In the genomic region with DNA sequence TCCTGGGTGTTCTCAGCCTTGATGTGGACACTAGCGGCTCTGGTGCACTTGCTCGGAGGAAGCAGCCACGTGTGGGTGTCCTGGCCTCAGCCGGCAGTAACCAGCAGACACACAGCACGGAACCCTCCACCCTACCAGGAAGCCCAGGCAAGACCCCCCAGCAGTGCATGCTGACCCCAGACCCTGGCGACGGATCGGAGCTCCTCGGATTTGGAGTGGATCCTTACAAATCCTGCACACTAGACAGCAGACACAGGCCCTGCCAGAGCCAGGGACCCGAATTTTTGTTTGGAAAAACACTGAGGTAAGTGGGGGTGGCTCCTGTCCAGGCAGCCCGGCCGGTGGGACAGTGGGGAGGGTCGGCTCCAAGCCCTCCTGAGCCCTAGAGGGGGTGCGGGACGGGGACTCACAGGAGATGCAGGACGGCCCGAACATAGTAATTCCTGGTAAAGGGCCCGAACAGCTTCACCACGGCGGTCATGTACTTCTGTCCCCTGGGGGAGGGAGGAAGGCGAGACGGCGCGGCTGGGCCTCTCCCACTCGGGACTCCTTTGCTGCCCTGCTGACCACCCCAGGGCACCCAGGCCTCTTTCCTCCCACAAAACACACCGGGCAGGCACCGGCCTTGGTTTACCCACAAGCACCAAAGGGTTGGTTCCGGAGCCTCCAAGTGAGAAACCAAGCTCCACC, we compare ENCODE assay signal across 1 cellular context.
TF ChIP-seq lines count a peak whose summit lies in the region.

No MANE protein-coding gene starts in this region.

TF ChIP-seq in IMR-90, 13 proteins besides CTCF, POLR2A, EP300 and RAD21:
- TF ChIP-seq SMC3 (IDR thresholded peaks at IDR 0.05; ENCODE audit: low read depth, low read length) = no peak
- TF ChIP-seq MAFK (IDR thresholded peaks at IDR 0.05; ENCODE audit: low read depth, low read length) = no peak
- no peak for TF ChIP-seq FOS (IDR thresholded peaks at IDR 0.05; ENCODE audit: low read depth, low read length)
- no peak for TF ChIP-seq RCOR1 (IDR thresholded peaks at IDR 0.05; ENCODE audit: insufficient replicate concordance, low read length)
- TF ChIP-seq BHLHE40 (IDR thresholded peaks at IDR 0.05; ENCODE audit: low read depth, low read length) = no peak
- TF ChIP-seq NFE2L2 (IDR thresholded peaks at IDR 0.05; ENCODE audit: low read depth, low read length) = no peak
- no peak for TF ChIP-seq MXI1 (IDR thresholded peaks at IDR 0.05; ENCODE audit: borderline replicate concordance, low read depth, low read length)
- no peak for TF ChIP-seq ELK1 (IDR thresholded peaks at IDR 0.05; ENCODE audit: borderline replicate concordance, low read depth, low read length)
- TF ChIP-seq CHD1 (IDR thresholded peaks at IDR 0.05; ENCODE audit: low read depth, low read length) = no peak
- TF ChIP-seq USF2 (IDR thresholded peaks at IDR 0.05; ENCODE audit: low read depth, low read length) = no peak
- no peak for TF ChIP-seq CEBPB (IDR thresholded peaks at IDR 0.05; ENCODE audit: low read depth, low read length)
- TF ChIP-seq MAZ (IDR thresholded peaks at IDR 0.05; ENCODE audit: borderline replicate concordance, low read depth, low read length) = no peak
- TF ChIP-seq RFX5 (IDR thresholded peaks at IDR 0.05; ENCODE audit: low read depth, low read length) = no peak
